Comparison of ENCODE assay signal across 18 cellular contexts in genomic region chr2:134333646-134334189, GRCh38.
DNase-seq lines count a peak whose midpoint lies in the region; ATAC-seq and TF ChIP-seq lines count a peak whose summit lies in the region.
"Had no signal": no experiment of that assay in that cellular context is flagged by ENCODE, and none has a peak within 500 bp of the region (broad histone marks: within the 10 kb centered on the region; RNA-seq: fewer than 3 reads in every experiment).

No MANE protein-coding gene starts in this region.

- no peak overlapping the region for H3K4me3 ChIP-seq in dorsolateral prefrontal cortex
- no peak overlapping the region for H3K4me3 ChIP-seq in effector memory CD4-positive, alpha-beta T cell (ENCODE audit: insufficient read depth, low read depth, low read length, poor library complexity, severe bottlenecking)
- H3K4me3 ChIP-seq: heart right ventricle had no signal

- H3K4me1 ChIP-seq in effector memory CD4-positive, alpha-beta T cell (ENCODE audit: control insufficient read depth, insufficient read depth, low read length, poor library complexity, severe bottlenecking): no peaks in the 10 kb centered on the region

- H3K9me3 Mint-ChIP-seq in activated CD8-positive, alpha-beta T cell treated with anti-CD3 and anti-CD28 coated beads for 36 hours: peaks cover 6% of the 10 kb centered on the region
- H3K9me3 Mint-ChIP-seq: central memory CD8-positive, alpha-beta T cell had no signal

- intact Hi-C loops in dorsolateral prefrontal cortex (cut with DNase I): no loop called here
- intact Hi-C loops in activated CD8-positive, alpha-beta T cell treated with anti-CD3 and anti-CD28 coated beads for 36 hours (cut with micrococcal nuclease): no loop called here

- H3K27ac Mint-ChIP-seq in activated CD8-positive, alpha-beta T cell treated with anti-CD3 and anti-CD28 coated beads for 36 hours: no peak overlapping the region
- H3K27ac Mint-ChIP-seq: CD8-positive, alpha-beta T cell; T-helper 2 cell treated with Interferon-gamma antibody and Interleukin-4, amounts not matched to agents 5 μg/mL and 100 μg/mL, for 36 hours had no signal

- peak overlapping the region in 37 of 59 donors; percentile 1 to 83 (median 46) for H3K27ac ChIP-seq in dorsolateral prefrontal cortex
- no peak overlapping the region for H3K27ac ChIP-seq in effector memory CD4-positive, alpha-beta T cell (ENCODE audit: insufficient read depth, low read length, poor library complexity, severe bottlenecking)

- H3K9me3 ChIP-seq in effector memory CD4-positive, alpha-beta T cell (ENCODE audit: control insufficient read depth, low read length): no peaks in the 10 kb centered on the region

- peak in 1 of 56 donors; percentile 9 for TF ChIP-seq CTCF in dorsolateral prefrontal cortex (IDR thresholded peaks at IDR 0.05 in 54 of 56, conservative IDR thresholded peaks at IDR 0.05 in 2 of 56; ENCODE audit: low read depth in 1 of 56, partially characterized antibody in 56 of 56)
- no peak for TF ChIP-seq CTCF in activated CD8-positive, alpha-beta T cell treated with anti-CD3 and anti-CD28 coated beads for 36 hours (IDR thresholded peaks at IDR 0.05)

- peaks cover 4% of the 10 kb centered on the region for H3K36me3 ChIP-seq in effector memory CD4-positive, alpha-beta T cell (ENCODE audit: control insufficient read depth, insufficient read depth, low read length)

- H3K27me3 ChIP-seq in dorsolateral prefrontal cortex: no peaks in the 10 kb centered on the region
- no peaks in the 10 kb centered on the region for H3K27me3 ChIP-seq in effector memory CD4-positive, alpha-beta T cell (replicated peaks; ENCODE audit: control insufficient read depth, insufficient read depth, low read length, poor library complexity, severe bottlenecking)
- H3K27me3 ChIP-seq: heart right ventricle had no signal

- H3K36me3 Mint-ChIP-seq in activated CD8-positive, alpha-beta T cell treated with anti-CD3 and anti-CD28 coated beads for 36 hours (ENCODE audit: low read depth): peaks cover 25% of the 10 kb centered on the region

- no peaks in the 10 kb centered on the region for H3K27me3 Mint-ChIP-seq in activated CD8-positive, alpha-beta T cell treated with anti-CD3 and anti-CD28 coated beads for 36 hours
- H3K27me3 Mint-ChIP-seq: central memory CD8-positive, alpha-beta T cell had no signal

- DNase-seq in Ammon's horn (ENCODE audit: low spot score) (peak; percentile 46), NCI-H1105 treated with DMSO at 0.1 percent for 48 hours (lab: John Stamatoyannopoulos, UW) (peak; percentile 78), dorsolateral prefrontal cortex (no peak), medulla oblongata (ENCODE audit: extremely low spot score) (peak; percentile 69)
- no peak for DNase-seq in stimulated activated CD4-positive, alpha-beta T cell treated with anti-CD3 and anti-CD28 coated beads, Interleukin-2, amount 100 ng/mL, for 48 hours
- no peak for DNase-seq in activated CD8-positive, alpha-beta T cell treated with anti-CD3 and anti-CD28 coated beads for 36 hours
- no peak for DNase-seq in effector memory CD4-positive, alpha-beta T cell
- DNase-seq: activated CD4-positive, alpha-beta T cell treated with anti-CD3 and anti-CD28 coated beads for 1 hour; activated effector memory CD4-positive, alpha-beta T cell treated with Interleukin-2 at 50 U/mL for 16 hours; CD8-positive, alpha-beta T cell; EL; NCI-H1436; NCI-H345; stimulated activated CD4-positive, alpha-beta T cell treated with anti-CD3 and anti-CD28 coated beads, Interleukin-1b, Interleukin-23, amount 100 ng/mL, for 48 hours had no signal

- CTCF ChIA-PET in activated CD8-positive, alpha-beta T cell treated with anti-CD3 and anti-CD28 coated beads for 36 hours (lab: Charles Lee): interaction anchor here (1.1 kb wide), 1 partner anchor 447 kb away, joined by 3 read pairs; no protein-coding TSS in a partner anchor

- POLR2A ChIA-PET in activated CD8-positive, alpha-beta T cell treated with anti-CD3 and anti-CD28 coated beads for 36 hours (lab: Charles Lee): interaction anchor here (0.6 to 0.7 kb wide), 2 partner anchors 18 to 646 kb away, joined by 3 read pairs; no protein-coding TSS in a partner anchor

- no peak overlapping the region for H3K4me3 Mint-ChIP-seq in activated CD8-positive, alpha-beta T cell treated with anti-CD3 and anti-CD28 coated beads for 36 hours
- H3K4me3 Mint-ChIP-seq: CD8-positive, alpha-beta T cell; central memory CD8-positive, alpha-beta T cell; T-helper 2 cell treated with Interferon-gamma antibody and Interleukin-4, amounts not matched to agents 5 μg/mL and 100 μg/mL, for 36 hours had no signal

- ATAC-seq in activated CD8-positive, alpha-beta T cell treated with anti-CD3 and anti-CD28 coated beads for 36 hours: no peak
- no peak for ATAC-seq in GM18519 (IDR thresholded peaks at IDR 0.05; ENCODE audit: low FRiP score, unreplicated experiment)
- ATAC-seq: CD8-positive, alpha-beta T cell had no signal

- H3K4me1 Mint-ChIP-seq in activated CD8-positive, alpha-beta T cell treated with anti-CD3 and anti-CD28 coated beads for 36 hours (ENCODE audit: low read depth): peaks cover 3% of the 10 kb centered on the region

Comparison
In these comparisons a context has a peak if more than half of its experiments do, and no peak if none do; other contexts are left out.
1. DNase-seq: peak in Ammon's horn (single experiment), NCI-H1105 treated with DMSO at 0.1 percent for 48 hours (single experiment) and medulla oblongata (single experiment); none in dorsolateral prefrontal cortex (0 of 10), stimulated activated CD4-positive, alpha-beta T cell treated with anti-CD3 and anti-CD28 coated beads, Interleukin-2, amount 100 ng/mL, for 48 hours (0 of 2), activated CD8-positive, alpha-beta T cell treated with anti-CD3 and anti-CD28 coated beads for 36 hours (single experiment) and effector memory CD4-positive, alpha-beta T cell (0 of 3).